ENCODE assay signal across 8 cellular contexts in the genomic region with DNA sequence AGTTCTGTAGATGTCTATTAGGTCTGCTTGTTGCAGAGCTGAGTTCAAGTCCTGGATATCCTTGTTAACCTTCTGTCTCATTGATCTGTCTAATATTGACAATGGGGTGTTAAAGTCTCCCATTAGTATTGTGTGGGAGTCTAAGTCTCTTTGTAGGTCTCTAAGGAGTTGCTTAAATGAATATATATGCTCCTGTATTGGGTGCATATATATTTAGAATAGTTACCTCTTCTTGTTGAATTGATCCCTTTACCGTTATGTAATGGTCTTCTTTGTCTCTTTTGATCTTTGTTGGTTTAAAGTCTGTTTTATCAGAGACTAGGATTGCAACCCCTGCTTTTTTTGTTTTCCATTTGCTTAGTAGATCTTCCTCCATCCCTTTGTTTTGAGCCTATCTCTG.
DNase-seq lines count a peak whose midpoint lies in the region; ATAC-seq and TF ChIP-seq lines count a peak whose summit lies in the region.
"Not testable (repeated sequence)": the region's sequence is repeated elsewhere in the genome, so short reads cannot be mapped to it uniquely, and the experiment has no call there.

No MANE protein-coding gene starts in this region.

- not testable (repeated sequence) for TF ChIP-seq CTCF in A673 (conservative IDR thresholded peaks at IDR 0.05; ENCODE audit: low read depth, low read length); glutamatergic neuron (IDR thresholded peaks at IDR 0.05; ENCODE audit: partially characterized antibody, unreplicated experiment); natural killer cell (IDR thresholded peaks at IDR 0.05)

- H3K27me3 Mint-ChIP-seq in T-helper 1 cell treated with Interleukin-12 subunit alpha and Interleukin-12 subunit beta and Interleukin-4 antibody, amounts not matched to agents 30 μg/mL and 1 μg/mL, for 36 hours (ENCODE audit: low read depth); activated naive CD8-positive, alpha-beta T cell treated with anti-CD3 and anti-CD28 coated beads, Interleukin-2, amount 50 U/mL, for 24 hours; glutamatergic neuron (ENCODE audit: unreplicated experiment); natural killer cell (ENCODE audit: low read depth in 2 of 2): not testable (repeated sequence)

- intact Hi-C loops in A673 (cut with micrococcal nuclease; ENCODE audit: unreplicated experiment): loop anchor here (2.0 kb wide), 1 partner anchor 15 kb away; no protein-coding TSS in a partner anchor
- intact Hi-C loops in natural killer cell (cut with micrococcal nuclease): not testable (repeated sequence)

- H3K27ac ChIP-seq in A673 (ENCODE audit: low read depth, low read length, poor library complexity, severe bottlenecking): not testable (repeated sequence)

- peak overlapping the region; percentile 3 for H3K27ac Mint-ChIP-seq in T-helper 1 cell treated with Interleukin-12 subunit alpha and Interleukin-12 subunit beta and Interleukin-4 antibody, amounts not matched to agents 30 μg/mL and 1 μg/mL, for 36 hours
- H3K27ac Mint-ChIP-seq in activated naive CD8-positive, alpha-beta T cell treated with anti-CD3 and anti-CD28 coated beads, Interleukin-2, amount 50 U/mL, for 24 hours: peak overlapping the region; percentile 10
- H3K27ac Mint-ChIP-seq in glutamatergic neuron (ENCODE audit: unreplicated experiment): peak overlapping the region; percentile 84
- peak overlapping the region; percentile 16 to 45 for H3K27ac Mint-ChIP-seq in natural killer cell

- H3K9me3 ChIP-seq in A673 (ENCODE audit: low read depth, low read length, poor library complexity, severe bottlenecking): not testable (repeated sequence)

- H3K4me3 ChIP-seq in A673 (ENCODE audit: low read depth, low read length, poor library complexity, severe bottlenecking): not testable (repeated sequence)

- not testable (repeated sequence) for H3K9me3 Mint-ChIP-seq in T-helper 1 cell treated with Interleukin-12 subunit alpha and Interleukin-12 subunit beta and Interleukin-4 antibody, amounts not matched to agents 30 μg/mL and 1 μg/mL, for 36 hours; activated naive CD8-positive, alpha-beta T cell treated with anti-CD3 and anti-CD28 coated beads, Interleukin-2, amount 50 U/mL, for 24 hours; glutamatergic neuron (ENCODE audit: unreplicated experiment); natural killer cell

- POLR2A ChIA-PET in A673 (lab: Charles Lee; ENCODE audit: low non-redundant PET): not testable (repeated sequence)

- BruUV-seq in A673 (replicated peaks; lab: Mats Ljungman, UMichigan): not testable (repeated sequence)

- H3K4me1 ChIP-seq in A673 (ENCODE audit: insufficient read depth, low read length, poor library complexity, severe bottlenecking): not testable (repeated sequence)

- H3K36me3 ChIP-seq in A673 (ENCODE audit: insufficient read depth, low read length, poor library complexity, severe bottlenecking): peaks cover 59% of the 10 kb centered on the region

- H3K4me1 Mint-ChIP-seq in T-helper 1 cell treated with Interleukin-12 subunit alpha and Interleukin-12 subunit beta and Interleukin-4 antibody, amounts not matched to agents 30 μg/mL and 1 μg/mL, for 36 hours (ENCODE audit: low read depth): peaks cover 21% of the 10 kb centered on the region
- peaks cover 14% of the 10 kb centered on the region for H3K4me1 Mint-ChIP-seq in activated naive CD8-positive, alpha-beta T cell treated with anti-CD3 and anti-CD28 coated beads, Interleukin-2, amount 50 U/mL, for 24 hours
- H3K4me1 Mint-ChIP-seq in glutamatergic neuron (ENCODE audit: low read depth, unreplicated experiment): not testable (repeated sequence)
- H3K4me1 Mint-ChIP-seq in natural killer cell: peaks cover 34 to 35% of the 10 kb centered on the region in 2 donors

- not testable (repeated sequence) for H3K27me3 ChIP-seq in A673 (replicated peaks; ENCODE audit: insufficient read depth, low read depth, low read length, poor library complexity)

- ATAC-seq in activated naive CD8-positive, alpha-beta T cell treated with anti-CD3 and anti-CD28 coated beads, Interleukin-2, amount 50 U/mL, for 24 hours; natural killer cell: not testable (repeated sequence)

- peaks cover 77% of the 10 kb centered on the region for H3K36me3 Mint-ChIP-seq in T-helper 1 cell treated with Interleukin-12 subunit alpha and Interleukin-12 subunit beta and Interleukin-4 antibody, amounts not matched to agents 30 μg/mL and 1 μg/mL, for 36 hours (ENCODE audit: low read depth)
- peaks cover 94% of the 10 kb centered on the region for H3K36me3 Mint-ChIP-seq in activated naive CD8-positive, alpha-beta T cell treated with anti-CD3 and anti-CD28 coated beads, Interleukin-2, amount 50 U/mL, for 24 hours (ENCODE audit: low read depth)
- H3K36me3 Mint-ChIP-seq in glutamatergic neuron (ENCODE audit: unreplicated experiment) (peaks cover 27% of the 10 kb centered on the region), natural killer cell (peaks cover 13% of the 10 kb centered on the region)

- H3K4me3 Mint-ChIP-seq in T-helper 1 cell treated with Interleukin-12 subunit alpha and Interleukin-12 subunit beta and Interleukin-4 antibody, amounts not matched to agents 30 μg/mL and 1 μg/mL, for 36 hours; activated naive CD8-positive, alpha-beta T cell treated with anti-CD3 and anti-CD28 coated beads, Interleukin-2, amount 50 U/mL, for 24 hours; natural killer cell: not testable (repeated sequence)
- H3K4me3 Mint-ChIP-seq in glutamatergic neuron (ENCODE audit: unreplicated experiment): peak overlapping the region; percentile 22

- CTCF ChIA-PET in A673 (lab: Charles Lee): not testable (repeated sequence)

- DNase-seq in A673 (ENCODE audit: low spot score): peak; percentile 89
- peak; percentile 77 for DNase-seq in DMS53 (lab: John Stamatoyannopoulos, UW)
- peak; percentile 75 for DNase-seq in NCI-H1048 (lab: John Stamatoyannopoulos, UW)
- DNase-seq in NCI-H2227 (lab: John Stamatoyannopoulos, UW; ENCODE audit: unreplicated experiment): peak; percentile 91
- DNase-seq in activated naive CD8-positive, alpha-beta T cell treated with anti-CD3 and anti-CD28 coated beads, Interleukin-2, amount 50 U/mL, for 24 hours; glutamatergic neuron; natural killer cell: not testable (repeated sequence)

Comparison
In these comparisons a context has a peak if more than half of its experiments do, and no peak if none do; other contexts are left out.
1. H3K27ac Mint-ChIP-seq: peak in every context shown above with its lines; median percentile 84 in glutamatergic neuron; 30 in natural killer cell; 10 in activated naive CD8-positive, alpha-beta T cell treated with anti-CD3 and anti-CD28 coated beads, Interleukin-2, amount 50 U/mL, for 24 hours; 3 in T-helper 1 cell treated with Interleukin-12 subunit alpha and Interleukin-12 subunit beta and Interleukin-4 antibody, amounts not matched to agents 30 μg/mL and 1 μg/mL, for 36 hours.